In the genomic region with DNA sequence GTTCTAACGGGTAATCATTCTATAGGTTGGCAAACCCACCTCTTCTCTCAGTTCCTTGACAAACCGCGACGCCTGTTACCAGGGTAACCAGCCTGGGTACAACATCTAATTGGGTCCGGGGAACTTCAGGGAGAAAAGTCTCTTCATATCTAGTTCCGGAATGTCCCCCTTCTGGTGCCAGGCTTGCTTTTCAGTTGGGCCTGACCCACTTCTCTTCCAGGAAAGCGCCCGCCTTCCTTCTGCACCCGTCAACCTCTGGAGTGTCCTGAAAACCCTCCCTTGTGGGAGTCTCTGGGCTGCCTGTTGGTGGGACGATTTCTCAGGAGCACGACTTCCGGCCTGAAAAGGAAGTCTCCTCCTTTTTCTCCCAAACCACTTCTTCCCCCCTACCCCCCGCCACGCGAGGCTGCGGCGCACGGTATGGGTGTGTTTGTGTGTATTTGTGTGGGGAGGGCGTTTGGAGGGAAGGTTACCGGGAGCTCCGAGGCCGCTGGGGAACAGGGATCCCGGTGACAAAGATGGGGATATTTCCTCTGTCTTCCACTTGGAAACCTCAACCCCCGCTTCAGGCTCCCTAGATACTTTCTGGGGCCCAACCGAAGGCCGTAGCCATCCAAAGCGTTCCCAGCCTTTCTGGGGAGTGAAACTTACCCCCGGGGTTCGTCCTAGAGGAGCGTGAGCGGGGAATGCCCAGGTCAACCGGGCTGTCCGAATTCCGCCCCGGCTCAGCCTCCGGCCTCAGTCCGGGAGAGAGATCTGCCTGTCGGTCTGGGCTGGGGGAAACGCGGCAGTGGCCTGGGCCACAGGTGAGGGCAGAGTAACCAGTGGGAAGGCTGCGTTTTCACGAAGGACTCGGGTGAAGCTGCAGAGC, we compare ENCODE assay signal across 1 cellular context.
TF ChIP-seq lines count a peak whose summit lies in the region.

A gene with protein sequence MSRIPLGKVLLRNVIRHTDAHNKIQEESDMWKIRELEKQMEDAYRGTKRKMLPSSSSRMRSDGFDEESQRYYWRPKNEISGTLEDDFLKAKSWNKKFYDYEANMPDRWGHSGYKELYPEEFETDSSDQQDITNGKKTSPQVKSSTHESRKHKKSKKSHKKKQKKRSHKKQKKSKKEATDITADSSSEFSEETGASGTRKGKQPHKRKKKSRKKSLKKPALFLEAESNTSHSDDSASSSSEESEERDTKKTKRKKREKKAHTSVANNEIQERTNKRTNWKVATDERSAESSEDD (plus strand): TSS at position 359 of the 871 bp plus-strand sequence. CDS start 1,276 bp downstream, outside the sequence.
A gene with protein sequence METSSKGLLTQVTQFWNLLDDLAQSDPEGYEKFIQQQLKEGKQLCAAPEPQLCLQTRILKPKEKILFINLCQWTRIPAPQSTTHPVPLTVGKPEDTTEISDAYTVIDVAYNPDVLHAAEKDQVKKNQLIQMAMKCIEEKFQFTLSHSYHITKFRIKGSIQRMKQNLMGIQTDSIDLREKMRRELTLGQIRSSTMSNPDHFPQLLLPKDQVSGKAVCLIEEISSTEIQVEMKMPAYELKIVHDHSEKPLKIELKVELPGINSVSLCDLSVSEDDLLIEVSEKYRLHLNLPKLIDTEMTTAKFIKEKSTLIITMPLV (minus strand): TSS at position 77 of the 871 bp plus-strand sequence. CDS start 843 bp downstream, outside the sequence.

TF ChIP-seq in HepG2, 621 proteins besides CTCF, POLR2A, EP300 and RAD21 (continued from another document and continues in another):
- TF ChIP-seq, protein P1, sequence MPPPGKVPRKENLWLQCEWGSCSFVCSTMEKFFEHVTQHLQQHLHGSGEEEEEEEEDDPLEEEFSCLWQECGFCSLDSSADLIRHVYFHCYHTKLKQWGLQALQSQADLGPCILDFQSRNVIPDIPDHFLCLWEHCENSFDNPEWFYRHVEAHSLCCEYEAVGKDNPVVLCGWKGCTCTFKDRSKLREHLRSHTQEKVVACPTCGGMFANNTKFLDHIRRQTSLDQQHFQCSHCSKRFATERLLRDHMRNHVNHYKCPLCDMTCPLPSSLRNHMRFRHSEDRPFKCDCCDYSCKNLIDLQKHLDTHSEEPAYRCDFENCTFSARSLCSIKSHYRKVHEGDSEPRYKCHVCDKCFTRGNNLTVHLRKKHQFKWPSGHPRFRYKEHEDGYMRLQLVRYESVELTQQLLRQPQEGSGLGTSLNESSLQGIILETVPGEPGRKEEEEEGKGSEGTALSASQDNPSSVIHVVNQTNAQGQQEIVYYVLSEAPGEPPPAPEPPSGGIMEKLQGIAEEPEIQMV (CRISPR knock-in tag; IDR thresholded peaks at IDR 0.05; ENCODE audit: low read depth), result no peak; the same call in 1 of the 2 replicates
- TF ChIP-seq, protein P2, sequence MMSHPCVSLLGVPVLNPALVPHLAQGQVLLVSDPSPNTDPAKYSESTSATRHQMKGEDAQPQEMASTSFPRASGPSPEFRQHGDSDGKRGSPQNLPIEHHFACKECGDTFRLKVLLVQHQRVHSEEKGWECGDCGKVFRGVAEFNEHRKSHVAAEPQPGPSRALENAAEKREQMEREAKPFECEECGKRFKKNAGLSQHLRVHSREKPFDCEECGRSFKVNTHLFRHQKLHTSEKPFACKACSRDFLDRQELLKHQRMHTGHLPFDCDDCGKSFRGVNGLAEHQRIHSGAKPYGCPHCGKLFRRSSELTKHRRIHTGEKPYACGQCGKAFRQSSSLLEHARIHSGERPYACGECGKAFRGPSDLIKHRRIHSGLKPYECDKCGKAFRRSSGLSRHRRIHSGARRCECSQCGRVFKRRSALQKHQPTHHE (CRISPR knock-in tag; IDR thresholded peaks at IDR 0.05; ENCODE audit: borderline replicate concordance), result peak; percentile 54; the same call in 1 of the 2 replicates
- TF ChIP-seq RFX1 (IDR thresholded peaks at IDR 0.05) (peak; percentile 86), ZNF879 (CRISPR knock-in tag; IDR thresholded peaks at IDR 0.05) (no peak), ZNF121 (CRISPR knock-in tag; IDR thresholded peaks at IDR 0.05) (no peak), ZNF12 (CRISPR knock-in tag; IDR thresholded peaks at IDR 0.05) (no peak; the same call in 1 of the 2 replicates), ZNF891 (CRISPR knock-in tag; IDR thresholded peaks at IDR 0.05) (peak; percentile 82; the same call in 1 of the 2 replicates), U2AF2 (IDR thresholded peaks at IDR 0.05; ENCODE audit: low read depth, low read length) (peak; percentile 86; the same call in 1 of the 2 replicates), ZNF556 (CRISPR knock-in tag; IDR thresholded peaks at IDR 0.05; ENCODE audit: borderline replicate concordance) (no peak), HOXD1 (CRISPR knock-in tag; IDR thresholded peaks at IDR 0.05) (no peak), IKZF4 (CRISPR knock-in tag; IDR thresholded peaks at IDR 0.05; ENCODE audit: borderline replicate concordance, low read depth, not compliant biosample characterization) (no peak), ZNF773 (CRISPR knock-in tag; IDR thresholded peaks at IDR 0.05; ENCODE audit: borderline replicate concordance) (no peak), HNRNPK (IDR thresholded peaks at IDR 0.05; ENCODE audit: low read depth, low read length, poor library complexity, severe bottlenecking) (no peak), ZNF326 (CRISPR knock-in tag; IDR thresholded peaks at IDR 0.05; ENCODE audit: borderline replicate concordance) (no peak), HOXA3 (CRISPR knock-in tag; IDR thresholded peaks at IDR 0.05) (peak; percentile 31; the same call in 1 of the 2 replicates), PPARG (CRISPR knock-in tag; conservative IDR thresholded peaks at IDR 0.05) (no peak), MEIS2 (CRISPR knock-in tag; IDR thresholded peaks at IDR 0.05) (0 out of 2 replicates have a peak, but pooled peaks have one; percentile 14), PTBP1 (IDR thresholded peaks at IDR 0.05; ENCODE audit: low read depth, low read length, poor library complexity, severe bottlenecking) (no peak), ZNF703 (CRISPR knock-in tag; IDR thresholded peaks at IDR 0.05; ENCODE audit: borderline replicate concordance) (no peak), ZNF562 (CRISPR knock-in tag; IDR thresholded peaks at IDR 0.05; ENCODE audit: borderline replicate concordance) (no peak), ZFP62 (CRISPR knock-in tag; IDR thresholded peaks at IDR 0.05) (no peak), ZNF883 (CRISPR knock-in tag; IDR thresholded peaks at IDR 0.05; ENCODE audit: not compliant biosample characterization) (peak; percentile 43), NCOR1 (IDR thresholded peaks at IDR 0.05; ENCODE audit: borderline replicate concordance, low read length) (peak; percentile 64; the same call in 1 of the 2 replicates), MIER2 (CRISPR knock-in tag; IDR thresholded peaks at IDR 0.05) (no peak), YY1 (IDR thresholded peaks at IDR 0.05; ENCODE audit: insufficient read depth, insufficient replicate concordance, low read depth, low read length) (peak; percentile 56), STAT5B (CRISPR knock-in tag; IDR thresholded peaks at IDR 0.05) (no peak; the same call in 1 of the 2 replicates), ZNF780A (CRISPR knock-in tag; IDR thresholded peaks at IDR 0.05) (no peak), ZNF577 (CRISPR knock-in tag; IDR thresholded peaks at IDR 0.05; ENCODE audit: borderline replicate concordance, low read depth) (no peak), NR3C1 (CRISPR knock-in tag; IDR thresholded peaks at IDR 0.05) (no peak)
- TF ChIP-seq, protein P3, sequence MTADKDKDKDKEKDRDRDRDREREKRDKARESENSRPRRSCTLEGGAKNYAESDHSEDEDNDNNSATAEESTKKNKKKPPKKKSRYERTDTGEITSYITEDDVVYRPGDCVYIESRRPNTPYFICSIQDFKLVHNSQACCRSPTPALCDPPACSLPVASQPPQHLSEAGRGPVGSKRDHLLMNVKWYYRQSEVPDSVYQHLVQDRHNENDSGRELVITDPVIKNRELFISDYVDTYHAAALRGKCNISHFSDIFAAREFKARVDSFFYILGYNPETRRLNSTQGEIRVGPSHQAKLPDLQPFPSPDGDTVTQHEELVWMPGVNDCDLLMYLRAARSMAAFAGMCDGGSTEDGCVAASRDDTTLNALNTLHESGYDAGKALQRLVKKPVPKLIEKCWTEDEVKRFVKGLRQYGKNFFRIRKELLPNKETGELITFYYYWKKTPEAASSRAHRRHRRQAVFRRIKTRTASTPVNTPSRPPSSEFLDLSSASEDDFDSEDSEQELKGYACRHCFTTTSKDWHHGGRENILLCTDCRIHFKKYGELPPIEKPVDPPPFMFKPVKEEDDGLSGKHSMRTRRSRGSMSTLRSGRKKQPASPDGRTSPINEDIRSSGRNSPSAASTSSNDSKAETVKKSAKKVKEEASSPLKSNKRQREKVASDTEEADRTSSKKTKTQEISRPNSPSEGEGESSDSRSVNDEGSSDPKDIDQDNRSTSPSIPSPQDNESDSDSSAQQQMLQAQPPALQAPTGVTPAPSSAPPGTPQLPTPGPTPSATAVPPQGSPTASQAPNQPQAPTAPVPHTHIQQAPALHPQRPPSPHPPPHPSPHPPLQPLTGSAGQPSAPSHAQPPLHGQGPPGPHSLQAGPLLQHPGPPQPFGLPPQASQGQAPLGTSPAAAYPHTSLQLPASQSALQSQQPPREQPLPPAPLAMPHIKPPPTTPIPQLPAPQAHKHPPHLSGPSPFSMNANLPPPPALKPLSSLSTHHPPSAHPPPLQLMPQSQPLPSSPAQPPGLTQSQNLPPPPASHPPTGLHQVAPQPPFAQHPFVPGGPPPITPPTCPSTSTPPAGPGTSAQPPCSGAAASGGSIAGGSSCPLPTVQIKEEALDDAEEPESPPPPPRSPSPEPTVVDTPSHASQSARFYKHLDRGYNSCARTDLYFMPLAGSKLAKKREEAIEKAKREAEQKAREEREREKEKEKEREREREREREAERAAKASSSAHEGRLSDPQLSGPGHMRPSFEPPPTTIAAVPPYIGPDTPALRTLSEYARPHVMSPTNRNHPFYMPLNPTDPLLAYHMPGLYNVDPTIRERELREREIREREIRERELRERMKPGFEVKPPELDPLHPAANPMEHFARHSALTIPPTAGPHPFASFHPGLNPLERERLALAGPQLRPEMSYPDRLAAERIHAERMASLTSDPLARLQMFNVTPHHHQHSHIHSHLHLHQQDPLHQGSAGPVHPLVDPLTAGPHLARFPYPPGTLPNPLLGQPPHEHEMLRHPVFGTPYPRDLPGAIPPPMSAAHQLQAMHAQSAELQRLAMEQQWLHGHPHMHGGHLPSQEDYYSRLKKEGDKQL (CRISPR knock-in tag; IDR thresholded peaks at IDR 0.05; ENCODE audit: low read depth), result no peak
- TF ChIP-seq, protein P4, sequence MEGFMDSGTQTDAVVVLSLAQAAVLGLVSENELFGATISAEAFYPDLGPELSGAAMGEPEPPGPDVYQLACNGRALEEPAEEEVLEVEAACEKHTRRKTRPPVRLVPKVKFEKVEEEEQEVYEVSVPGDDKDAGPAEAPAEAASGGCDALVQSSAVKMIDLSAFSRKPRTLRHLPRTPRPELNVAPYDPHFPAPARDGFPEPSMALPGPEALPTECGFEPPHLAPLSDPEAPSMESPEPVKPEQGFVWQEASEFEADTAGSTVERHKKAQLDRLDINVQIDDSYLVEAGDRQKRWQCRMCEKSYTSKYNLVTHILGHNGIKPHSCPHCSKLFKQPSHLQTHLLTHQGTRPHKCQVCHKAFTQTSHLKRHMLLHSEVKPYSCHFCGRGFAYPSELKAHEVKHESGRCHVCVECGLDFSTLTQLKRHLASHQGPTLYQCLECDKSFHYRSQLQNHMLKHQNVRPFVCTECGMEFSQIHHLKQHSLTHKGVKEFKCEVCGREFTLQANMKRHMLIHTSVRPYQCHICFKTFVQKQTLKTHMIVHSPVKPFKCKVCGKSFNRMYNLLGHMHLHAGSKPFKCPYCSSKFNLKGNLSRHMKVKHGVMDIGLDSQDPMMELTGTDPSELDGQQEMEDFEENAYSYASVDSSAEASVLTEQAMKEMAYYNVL (CRISPR knock-in tag; IDR thresholded peaks at IDR 0.05; ENCODE audit: borderline replicate concordance), result no peak
- TF ChIP-seq, protein P5, sequence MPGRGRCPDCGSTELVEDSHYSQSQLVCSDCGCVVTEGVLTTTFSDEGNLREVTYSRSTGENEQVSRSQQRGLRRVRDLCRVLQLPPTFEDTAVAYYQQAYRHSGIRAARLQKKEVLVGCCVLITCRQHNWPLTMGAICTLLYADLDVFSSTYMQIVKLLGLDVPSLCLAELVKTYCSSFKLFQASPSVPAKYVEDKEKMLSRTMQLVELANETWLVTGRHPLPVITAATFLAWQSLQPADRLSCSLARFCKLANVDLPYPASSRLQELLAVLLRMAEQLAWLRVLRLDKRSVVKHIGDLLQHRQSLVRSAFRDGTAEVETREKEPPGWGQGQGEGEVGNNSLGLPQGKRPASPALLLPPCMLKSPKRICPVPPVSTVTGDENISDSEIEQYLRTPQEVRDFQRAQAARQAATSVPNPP (CRISPR knock-in tag; IDR thresholded peaks at IDR 0.05), result no peak
- TF ChIP-seq, protein P6, sequence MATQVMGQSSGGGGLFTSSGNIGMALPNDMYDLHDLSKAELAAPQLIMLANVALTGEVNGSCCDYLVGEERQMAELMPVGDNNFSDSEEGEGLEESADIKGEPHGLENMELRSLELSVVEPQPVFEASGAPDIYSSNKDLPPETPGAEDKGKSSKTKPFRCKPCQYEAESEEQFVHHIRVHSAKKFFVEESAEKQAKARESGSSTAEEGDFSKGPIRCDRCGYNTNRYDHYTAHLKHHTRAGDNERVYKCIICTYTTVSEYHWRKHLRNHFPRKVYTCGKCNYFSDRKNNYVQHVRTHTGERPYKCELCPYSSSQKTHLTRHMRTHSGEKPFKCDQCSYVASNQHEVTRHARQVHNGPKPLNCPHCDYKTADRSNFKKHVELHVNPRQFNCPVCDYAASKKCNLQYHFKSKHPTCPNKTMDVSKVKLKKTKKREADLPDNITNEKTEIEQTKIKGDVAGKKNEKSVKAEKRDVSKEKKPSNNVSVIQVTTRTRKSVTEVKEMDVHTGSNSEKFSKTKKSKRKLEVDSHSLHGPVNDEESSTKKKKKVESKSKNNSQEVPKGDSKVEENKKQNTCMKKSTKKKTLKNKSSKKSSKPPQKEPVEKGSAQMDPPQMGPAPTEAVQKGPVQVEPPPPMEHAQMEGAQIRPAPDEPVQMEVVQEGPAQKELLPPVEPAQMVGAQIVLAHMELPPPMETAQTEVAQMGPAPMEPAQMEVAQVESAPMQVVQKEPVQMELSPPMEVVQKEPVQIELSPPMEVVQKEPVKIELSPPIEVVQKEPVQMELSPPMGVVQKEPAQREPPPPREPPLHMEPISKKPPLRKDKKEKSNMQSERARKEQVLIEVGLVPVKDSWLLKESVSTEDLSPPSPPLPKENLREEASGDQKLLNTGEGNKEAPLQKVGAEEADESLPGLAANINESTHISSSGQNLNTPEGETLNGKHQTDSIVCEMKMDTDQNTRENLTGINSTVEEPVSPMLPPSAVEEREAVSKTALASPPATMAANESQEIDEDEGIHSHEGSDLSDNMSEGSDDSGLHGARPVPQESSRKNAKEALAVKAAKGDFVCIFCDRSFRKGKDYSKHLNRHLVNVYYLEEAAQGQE (IDR thresholded peaks at IDR 0.05; ENCODE audit: borderline replicate concordance in 1 of 2, low read depth in 1 of 2, low read length in 2 of 2), result no peak
- TF ChIP-seq, protein P7, sequence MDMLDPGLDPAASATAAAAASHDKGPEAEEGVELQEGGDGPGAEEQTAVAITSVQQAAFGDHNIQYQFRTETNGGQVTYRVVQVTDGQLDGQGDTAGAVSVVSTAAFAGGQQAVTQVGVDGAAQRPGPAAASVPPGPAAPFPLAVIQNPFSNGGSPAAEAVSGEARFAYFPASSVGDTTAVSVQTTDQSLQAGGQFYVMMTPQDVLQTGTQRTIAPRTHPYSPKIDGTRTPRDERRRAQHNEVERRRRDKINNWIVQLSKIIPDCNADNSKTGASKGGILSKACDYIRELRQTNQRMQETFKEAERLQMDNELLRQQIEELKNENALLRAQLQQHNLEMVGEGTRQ (IDR thresholded peaks at IDR 0.05; ENCODE audit: low read depth, low read length), result no peak
- TF ChIP-seq, protein P7 (CRISPR knock-in tag; IDR thresholded peaks at IDR 0.05; ENCODE audit: borderline replicate concordance), result no peak
